In the genomic region with DNA sequence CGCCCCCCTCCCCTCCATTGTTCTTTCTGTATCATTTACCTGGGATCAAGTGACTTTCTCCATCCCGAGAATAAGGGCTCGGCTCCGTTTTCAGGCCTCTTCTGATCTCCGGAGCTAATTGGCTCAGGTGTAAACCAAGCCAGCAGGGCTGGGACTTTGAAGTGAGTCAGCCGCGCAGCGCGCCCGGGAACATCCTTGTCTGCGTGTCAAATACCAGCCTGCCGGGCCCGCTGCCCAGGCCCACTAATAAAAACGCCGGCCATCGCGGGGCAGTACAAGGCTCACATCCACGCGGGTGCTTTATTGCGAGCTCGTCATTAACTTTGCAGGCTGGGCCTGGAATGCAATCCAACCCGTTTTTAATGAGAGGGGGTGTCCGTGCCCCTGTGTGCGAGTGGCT, we compare ENCODE assay signal across 1 cellular context.
TF ChIP-seq lines count a peak whose summit lies in the region.

No MANE protein-coding gene starts in this region.

TF ChIP-seq in GM23338, 12 proteins besides CTCF, POLR2A, EP300 and RAD21 (continued from another document):
- TF ChIP-seq, protein P1, sequence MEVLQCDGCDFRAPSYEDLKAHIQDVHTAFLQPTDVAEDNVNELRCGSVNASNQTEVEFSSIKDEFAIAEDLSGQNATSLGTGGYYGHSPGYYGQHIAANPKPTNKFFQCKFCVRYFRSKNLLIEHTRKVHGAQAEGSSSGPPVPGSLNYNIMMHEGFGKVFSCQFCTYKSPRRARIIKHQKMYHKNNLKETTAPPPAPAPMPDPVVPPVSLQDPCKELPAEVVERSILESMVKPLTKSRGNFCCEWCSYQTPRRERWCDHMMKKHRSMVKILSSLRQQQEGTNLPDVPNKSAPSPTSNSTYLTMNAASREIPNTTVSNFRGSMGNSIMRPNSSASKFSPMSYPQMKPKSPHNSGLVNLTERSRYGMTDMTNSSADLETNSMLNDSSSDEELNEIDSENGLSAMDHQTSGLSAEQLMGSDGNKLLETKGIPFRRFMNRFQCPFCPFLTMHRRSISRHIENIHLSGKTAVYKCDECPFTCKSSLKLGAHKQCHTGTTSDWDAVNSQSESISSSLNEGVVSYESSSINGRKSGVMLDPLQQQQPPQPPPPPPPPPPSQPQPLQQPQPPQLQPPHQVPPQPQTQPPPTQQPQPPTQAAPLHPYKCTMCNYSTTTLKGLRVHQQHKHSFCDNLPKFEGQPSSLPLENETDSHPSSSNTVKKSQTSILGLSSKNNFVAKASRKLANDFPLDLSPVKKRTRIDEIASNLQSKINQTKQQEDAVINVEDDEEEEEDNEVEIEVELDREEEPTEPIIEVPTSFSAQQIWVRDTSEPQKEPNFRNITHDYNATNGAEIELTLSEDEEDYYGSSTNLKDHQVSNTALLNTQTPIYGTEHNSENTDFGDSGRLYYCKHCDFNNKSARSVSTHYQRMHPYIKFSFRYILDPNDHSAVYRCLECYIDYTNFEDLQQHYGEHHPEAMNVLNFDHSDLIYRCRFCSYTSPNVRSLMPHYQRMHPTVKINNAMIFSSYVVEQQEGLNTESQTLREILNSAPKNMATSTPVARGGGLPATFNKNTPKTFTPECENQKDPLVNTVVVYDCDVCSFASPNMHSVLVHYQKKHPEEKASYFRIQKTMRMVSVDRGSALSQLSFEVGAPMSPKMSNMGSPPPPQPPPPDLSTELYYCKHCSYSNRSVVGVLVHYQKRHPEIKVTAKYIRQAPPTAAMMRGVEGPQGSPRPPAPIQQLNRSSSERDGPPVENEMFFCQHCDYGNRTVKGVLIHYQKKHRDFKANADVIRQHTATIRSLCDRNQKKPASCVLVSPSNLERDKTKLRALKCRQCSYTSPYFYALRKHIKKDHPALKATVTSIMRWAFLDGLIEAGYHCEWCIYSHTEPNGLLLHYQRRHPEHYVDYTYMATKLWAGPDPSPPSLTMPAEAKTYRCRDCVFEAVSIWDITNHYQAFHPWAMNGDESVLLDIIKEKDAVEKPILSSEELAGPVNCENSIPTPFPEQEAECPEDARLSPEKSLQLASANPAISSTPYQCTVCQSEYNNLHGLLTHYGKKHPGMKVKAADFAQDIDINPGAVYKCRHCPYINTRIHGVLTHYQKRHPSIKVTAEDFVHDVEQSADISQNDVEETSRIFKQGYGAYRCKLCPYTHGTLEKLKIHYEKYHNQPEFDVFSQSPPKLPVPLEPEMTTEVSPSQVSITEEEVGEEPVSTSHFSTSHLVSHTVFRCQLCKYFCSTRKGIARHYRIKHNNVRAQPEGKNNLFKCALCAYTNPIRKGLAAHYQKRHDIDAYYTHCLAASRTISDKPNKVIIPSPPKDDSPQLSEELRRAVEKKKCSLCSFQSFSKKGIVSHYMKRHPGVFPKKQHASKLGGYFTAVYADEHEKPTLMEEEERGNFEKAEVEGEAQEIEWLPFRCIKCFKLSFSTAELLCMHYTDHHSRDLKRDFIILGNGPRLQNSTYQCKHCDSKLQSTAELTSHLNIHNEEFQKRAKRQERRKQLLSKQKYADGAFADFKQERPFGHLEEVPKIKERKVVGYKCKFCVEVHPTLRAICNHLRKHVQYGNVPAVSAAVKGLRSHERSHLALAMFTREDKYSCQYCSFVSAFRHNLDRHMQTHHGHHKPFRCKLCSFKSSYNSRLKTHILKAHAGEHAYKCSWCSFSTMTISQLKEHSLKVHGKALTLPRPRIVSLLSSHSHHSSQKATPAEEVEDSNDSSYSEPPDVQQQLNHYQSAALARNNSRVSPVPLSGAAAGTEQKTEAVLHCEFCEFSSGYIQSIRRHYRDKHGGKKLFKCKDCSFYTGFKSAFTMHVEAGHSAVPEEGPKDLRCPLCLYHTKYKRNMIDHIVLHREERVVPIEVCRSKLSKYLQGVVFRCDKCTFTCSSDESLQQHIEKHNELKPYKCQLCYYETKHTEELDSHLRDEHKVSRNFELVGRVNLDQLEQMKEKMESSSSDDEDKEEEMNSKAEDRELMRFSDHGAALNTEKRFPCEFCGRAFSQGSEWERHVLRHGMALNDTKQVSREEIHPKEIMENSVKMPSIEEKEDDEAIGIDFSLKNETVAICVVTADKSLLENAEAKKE (CRISPR knock-in tag; IDR thresholded peaks at IDR 0.05), result no peak
- TF ChIP-seq EZH2 (IDR thresholded peaks at IDR 0.05; ENCODE audit: low read depth, unreplicated experiment) (no peak), JUNB (IDR thresholded peaks at IDR 0.05; ENCODE audit: unreplicated experiment) (no peak), ZNF331 (CRISPR knock-in tag; IDR thresholded peaks at IDR 0.05; ENCODE audit: low read depth) (no peak), STAT1 (IDR thresholded peaks at IDR 0.05; ENCODE audit: unreplicated experiment) (no peak)
